In the genomic region with DNA sequence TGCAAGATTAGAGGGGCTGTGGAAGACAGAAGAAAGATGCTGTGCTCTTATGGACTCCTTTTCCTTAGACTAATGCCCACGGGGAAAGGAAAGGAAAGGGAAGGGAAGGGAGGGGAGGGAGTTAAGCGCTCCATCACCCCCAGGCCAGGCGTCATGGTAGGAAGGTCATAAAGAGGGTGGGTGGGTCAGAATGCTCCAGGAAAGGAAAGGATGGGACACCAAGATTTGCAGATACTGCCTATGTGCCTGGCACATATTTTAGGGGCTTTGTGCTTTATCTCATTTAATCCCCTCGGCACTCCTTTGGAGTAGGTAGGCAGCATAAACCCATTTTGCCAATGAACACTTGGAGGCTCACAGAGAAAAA, we compare ENCODE assay signal across 1 cellular context.
TF ChIP-seq lines count a peak whose summit lies in the region.

No MANE protein-coding gene starts in this region.

TF ChIP-seq in HCT116, 20 proteins besides CTCF, POLR2A, EP300 and RAD21 (continued from another document):
- TF ChIP-seq, protein P1, sequence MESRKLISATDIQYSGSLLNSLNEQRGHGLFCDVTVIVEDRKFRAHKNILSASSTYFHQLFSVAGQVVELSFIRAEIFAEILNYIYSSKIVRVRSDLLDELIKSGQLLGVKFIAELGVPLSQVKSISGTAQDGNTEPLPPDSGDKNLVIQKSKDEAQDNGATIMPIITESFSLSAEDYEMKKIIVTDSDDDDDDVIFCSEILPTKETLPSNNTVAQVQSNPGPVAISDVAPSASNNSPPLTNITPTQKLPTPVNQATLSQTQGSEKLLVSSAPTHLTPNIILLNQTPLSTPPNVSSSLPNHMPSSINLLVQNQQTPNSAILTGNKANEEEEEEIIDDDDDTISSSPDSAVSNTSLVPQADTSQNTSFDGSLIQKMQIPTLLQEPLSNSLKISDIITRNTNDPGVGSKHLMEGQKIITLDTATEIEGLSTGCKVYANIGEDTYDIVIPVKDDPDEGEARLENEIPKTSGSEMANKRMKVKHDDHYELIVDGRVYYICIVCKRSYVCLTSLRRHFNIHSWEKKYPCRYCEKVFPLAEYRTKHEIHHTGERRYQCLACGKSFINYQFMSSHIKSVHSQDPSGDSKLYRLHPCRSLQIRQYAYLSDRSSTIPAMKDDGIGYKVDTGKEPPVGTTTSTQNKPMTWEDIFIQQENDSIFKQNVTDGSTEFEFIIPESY (IDR thresholded peaks at IDR 0.05; ENCODE audit: extremely low read depth, insufficient replicate concordance, low read length), result no peak
- no peak for TF ChIP-seq ZNF274 (IDR thresholded peaks at IDR 0.05; ENCODE audit: low read depth, low read length)
- no peak for TF ChIP-seq CBX3 (IDR thresholded peaks at IDR 0.05; ENCODE audit: low read depth)
- no peak for TF ChIP-seq SP1 (IDR thresholded peaks at IDR 0.05; ENCODE audit: low read depth)
